Comparison of ENCODE assay signal across 8 cellular contexts in the genomic region with DNA sequence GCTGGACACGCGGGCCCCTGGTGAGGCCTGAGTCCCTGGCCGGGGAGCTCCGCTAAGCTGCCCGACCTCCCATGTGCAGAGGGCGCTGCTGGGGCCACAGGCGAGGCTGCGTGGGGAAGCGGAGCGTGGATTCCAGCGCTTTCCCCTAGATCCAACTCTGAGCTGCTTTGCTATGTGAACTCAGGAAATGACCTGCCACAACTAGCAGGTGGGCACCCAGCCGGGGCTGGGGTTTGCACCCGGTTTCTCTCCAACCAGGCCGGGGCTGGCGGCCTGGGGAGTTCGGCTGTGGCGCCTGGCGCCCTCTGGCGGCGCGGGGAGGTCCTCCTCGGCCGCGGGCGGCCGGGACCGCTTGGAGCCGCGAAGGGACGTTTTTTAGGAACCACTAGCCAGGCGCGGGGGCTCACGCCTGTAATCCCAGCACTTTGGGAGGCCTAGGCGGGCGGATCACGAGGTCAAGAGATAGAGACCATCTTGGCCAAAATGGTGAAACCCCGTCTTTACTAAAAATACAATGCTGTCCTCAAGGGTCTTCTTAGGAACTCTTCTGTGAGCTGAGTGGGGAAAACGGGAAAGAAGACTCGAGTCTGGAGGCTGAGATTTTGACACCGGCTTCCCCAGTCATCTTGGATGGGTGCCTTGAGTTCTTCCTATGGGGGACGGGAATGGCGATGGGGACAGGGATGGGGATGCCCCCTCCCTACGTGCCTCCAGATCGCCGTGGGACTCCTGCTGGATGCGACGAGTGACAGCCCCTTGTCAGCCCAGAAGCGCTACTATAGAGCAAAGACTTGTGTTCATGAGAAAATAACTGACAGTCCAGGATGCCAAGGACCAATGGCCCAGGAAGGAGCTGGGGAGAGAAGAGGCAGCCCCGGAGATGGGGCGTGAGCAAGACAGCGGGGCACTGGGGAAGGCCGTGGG.
DNase-seq lines count a peak whose midpoint lies in the region; ATAC-seq and TF ChIP-seq lines count a peak whose summit lies in the region.

No MANE protein-coding gene starts in this region.

- peak overlapping the region; percentile 3 to 36 for H3K4me3 ChIP-seq in duodenal mucosa (ENCODE audit: low read depth in 1 of 2, low read length in 2 of 2)
- no peak overlapping the region for H3K4me3 ChIP-seq in WERI-Rb-1 (ENCODE audit: low read depth, low read length)

- peak; percentile 63 to 72 for DNase-seq in activated CD4-positive, alpha-beta T cell treated with anti-CD3 and anti-CD28 coated beads for 4 hours
- DNase-seq in memory B cell (ENCODE audit: low spot score in 2 of 2) (peak; percentile 74 to 80), WERI-Rb-1 (no peak)
- DNase-seq in stimulated activated CD8-positive, alpha-beta memory T cell treated with anti-CD3 and anti-CD28 coated beads, Interleukin-2, amount 100 ng/mL, for 48 hours (ENCODE audit: low read depth in 2 of 2), result peak; percentile 58 to 63
- DNase-seq in NK-92 treated with Interleukin-12 subunit alpha and Interleukin-12 subunit beta, amount 100 ng/mL, for 24 hours (lab: John Stamatoyannopoulos, UW), result no peak

- H3K27ac ChIP-seq in duodenal mucosa (ENCODE audit: low read depth, low read length) (no peak overlapping the region), WERI-Rb-1 (no peak overlapping the region)

- peak overlapping the region; percentile 17 to 32 for H3K9ac ChIP-seq in duodenal mucosa (ENCODE audit: low read depth in 1 of 2, low read length in 2 of 2)

- peaks cover 17% of the 10 kb centered on the region for H3K4me1 Mint-ChIP-seq in memory B cell

- H3K4me1 ChIP-seq in duodenal mucosa (ENCODE audit: control insufficient read depth in 1 of 2, insufficient read depth in 2 of 2, low read length in 2 of 2), result no peaks in the 10 kb centered on the region

- no peaks in the 10 kb centered on the region for H3K36me3 Mint-ChIP-seq in memory B cell

- H3K9me3 Mint-ChIP-seq in memory B cell, result no peaks in the 10 kb centered on the region

- no peaks in the 10 kb centered on the region for H3K9me3 ChIP-seq in duodenal mucosa (ENCODE audit: control insufficient read depth in 1 of 2, low read length in 2 of 2)
- H3K9me3 ChIP-seq in WERI-Rb-1 (ENCODE audit: severe bottlenecking), result no peaks in the 10 kb centered on the region

- peaks cover 0 to 6% of the 10 kb centered on the region in 2 donors for H3K36me3 ChIP-seq in duodenal mucosa (ENCODE audit: control insufficient read depth in 1 of 2, insufficient read depth in 2 of 2, low read length in 2 of 2)
- no peaks in the 10 kb centered on the region for H3K36me3 ChIP-seq in WERI-Rb-1

- no peaks in the 10 kb centered on the region for H3K27me3 Mint-ChIP-seq in memory B cell

- H3K27me3 ChIP-seq in duodenal mucosa (ENCODE audit: control insufficient read depth in 1 of 2, insufficient read depth in 2 of 2, low read length in 2 of 2) (no peaks in the 10 kb centered on the region), WERI-Rb-1 (ENCODE audit: insufficient read depth, low read depth, severe bottlenecking) (no peaks in the 10 kb centered on the region)

- ATAC-seq in HG03045 (IDR thresholded peaks at IDR 0.05; ENCODE audit: unreplicated experiment) (peak; percentile 80), memory B cell (ENCODE audit: low read depth) (peak; percentile 93)

- no peak overlapping the region for H3K27ac Mint-ChIP-seq in memory B cell

- peak overlapping the region; percentile 10 for H3K4me3 Mint-ChIP-seq in memory B cell

- TF ChIP-seq CTCF in GM12872 (IDR thresholded peaks at IDR 0.05; ENCODE audit: insufficient read depth, low read depth, low read length) (peak; percentile 87), WERI-Rb-1 (IDR thresholded peaks at IDR 0.05; ENCODE audit: low read depth, low read length) (no peak)

Comparison
In these comparisons a context has a peak if more than half of its experiments do, and no peak if none do; other contexts are left out.
1. DNase-seq: peak in activated CD4-positive, alpha-beta T cell treated with anti-CD3 and anti-CD28 coated beads for 4 hours (2 of 2), memory B cell (2 of 2) and stimulated activated CD8-positive, alpha-beta memory T cell treated with anti-CD3 and anti-CD28 coated beads, Interleukin-2, amount 100 ng/mL, for 48 hours (2 of 2); none in NK-92 treated with Interleukin-12 subunit alpha and Interleukin-12 subunit beta, amount 100 ng/mL, for 24 hours (single experiment) and WERI-Rb-1 (single experiment).